In the genomic region with DNA sequence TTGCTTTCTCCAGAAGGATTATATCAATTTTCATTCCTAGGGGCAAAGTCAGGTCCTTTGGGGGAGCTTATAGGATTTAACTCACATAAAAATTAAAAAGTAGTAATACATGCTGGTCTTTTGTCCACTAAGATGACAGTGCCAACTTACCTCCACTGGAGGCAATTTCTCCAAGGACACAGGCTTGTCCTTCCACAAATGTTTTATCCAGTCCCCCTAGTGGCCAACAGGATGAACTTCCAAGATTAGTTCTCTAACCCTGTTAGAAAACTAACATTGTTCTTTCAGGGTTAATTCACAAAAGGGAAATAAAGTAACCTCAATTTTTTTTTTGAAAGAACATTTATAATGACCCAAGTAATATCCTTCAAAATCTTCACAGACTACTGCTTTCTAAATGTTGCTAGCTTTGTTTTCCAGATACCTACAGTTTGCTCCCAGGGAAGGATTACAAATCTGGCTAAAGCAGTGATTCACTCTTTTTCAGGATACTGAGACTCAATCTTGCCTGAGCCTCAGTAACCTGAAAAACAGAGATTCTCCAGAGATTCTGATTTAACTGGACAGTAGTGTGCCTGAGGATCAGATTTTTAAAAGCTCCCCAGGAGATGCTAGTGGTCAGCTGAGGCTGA, we compare ENCODE assay signal across 8 cellular contexts. TPM values are rescaled to one million over a fixed set of nuclear protein-coding genes. Genes with fewer than 3 reads are reported as not detected.
A peak's percentile ranks its signal among the peaks of the same experiment; 100 is the strongest.
DNase-seq lines count a peak whose midpoint lies in the region; ATAC-seq and TF ChIP-seq lines count a peak whose summit lies in the region.

No MANE protein-coding gene starts in this region.

- H3K36me3 Mint-ChIP-seq in nephron (ENCODE audit: low read depth) = no peaks in the 10 kb centered on the region

- no peak overlapping the region for H3K4me3 ChIP-seq in epithelial cell of esophagus (ENCODE audit: low read length)

- H3K4me3 Mint-ChIP-seq in nephron = no peak overlapping the region

- no peaks in the 10 kb centered on the region for H3K9me3 Mint-ChIP-seq in nephron

- no peaks in the 10 kb centered on the region for H3K4me1 Mint-ChIP-seq in nephron

- TF ChIP-seq CTCF in epithelial cell of esophagus (IDR thresholded peaks at IDR 0.05; ENCODE audit: insufficient read depth, low read depth, low read length, missing control alignments) (peak; percentile 82), nephron (IDR thresholded peaks at IDR 0.05; ENCODE audit: unreplicated experiment in 3 of 3) (peak; percentile 85 to 89 (median 86))

- ATAC-seq in GM18909 (IDR thresholded peaks at IDR 0.05; ENCODE audit: poor library complexity, unreplicated experiment) = no peak

- DNase-seq in stimulated activated CD4-positive, alpha-beta T cell treated with anti-CD3 and anti-CD28 coated beads, Interleukin-15, amount 100 ng/mL, for 24 hours = peak; percentile 16
- DNase-seq in stimulated activated CD4-positive, alpha-beta T cell treated with anti-CD3 and anti-CD28 coated beads, Interleukin-4, amount 100 ng/mL, for 4 hours = no peak
- DNase-seq in NAMALWA (ENCODE audit: low spot score) = peak; percentile 74
- DNase-seq in SK-N-DZ (ENCODE audit: low spot score) = peak; percentile 78
- DNase-seq in epithelial cell of esophagus (ENCODE audit: low read depth) = peak; percentile 73
- DNase-seq in mesenteric fat pad (ENCODE audit: low spot score) = no peak

- peak overlapping the region in 1 of 3 experiments; percentile 44 for H3K27ac Mint-ChIP-seq in nephron

- H3K27me3 Mint-ChIP-seq in nephron (ENCODE audit: low read depth) = peaks cover 6% of the 10 kb centered on the region

RNA-seq across cellular contexts. Expression of a gene that starts 31.7 kb away (rescaled TPM):
- 7.5 and 8.7 TPM in 2 replicates for polyA plus RNA-seq in SK-N-DZ (2014; cell fraction: cytosol; rRNA removed)
- polyA plus RNA-seq in SK-N-DZ (2014; cell fraction: nucleus; rRNA removed) = 13.0 and 13.1 TPM in 2 replicates
- 26.7 TPM for total RNA-seq in mesenteric fat pad

Comparison
In these comparisons a context has a peak if more than half of its experiments do, and no peak if none do; other contexts are left out.
1. DNase-seq: peak in stimulated activated CD4-positive, alpha-beta T cell treated with anti-CD3 and anti-CD28 coated beads, Interleukin-15, amount 100 ng/mL, for 24 hours (single experiment), NAMALWA (single experiment), SK-N-DZ (single experiment) and epithelial cell of esophagus (single experiment); none in stimulated activated CD4-positive, alpha-beta T cell treated with anti-CD3 and anti-CD28 coated beads, Interleukin-4, amount 100 ng/mL, for 4 hours (0 of 2) and mesenteric fat pad (single experiment).